In the genomic region with DNA sequence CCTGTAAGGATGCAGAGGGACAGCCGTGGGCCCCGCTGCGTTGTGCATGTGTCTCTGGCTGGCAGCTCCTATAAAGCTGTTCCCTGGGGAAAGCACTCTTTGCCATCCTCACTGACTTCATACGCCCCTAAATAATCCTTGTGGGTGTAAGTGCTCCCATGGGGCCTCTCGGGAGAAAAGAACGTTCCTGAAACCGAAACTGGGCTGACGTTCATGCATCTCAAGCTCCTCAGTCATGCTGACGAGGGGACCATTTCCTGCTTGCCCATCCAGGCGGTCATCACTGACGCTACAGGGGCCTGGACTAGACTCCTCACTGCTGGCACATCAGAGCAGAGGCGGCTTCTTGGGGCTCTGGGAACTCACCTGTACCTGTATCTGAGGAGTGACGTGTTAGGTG, we compare ENCODE assay signal across 1 cellular context.
TF ChIP-seq lines count a peak whose summit lies in the region.

No MANE protein-coding gene starts in this region.

TF ChIP-seq in GM12878, 131 proteins besides CTCF, POLR2A, EP300 and RAD21 (continued from another document and continues in another):
- TF ChIP-seq, protein P1, sequence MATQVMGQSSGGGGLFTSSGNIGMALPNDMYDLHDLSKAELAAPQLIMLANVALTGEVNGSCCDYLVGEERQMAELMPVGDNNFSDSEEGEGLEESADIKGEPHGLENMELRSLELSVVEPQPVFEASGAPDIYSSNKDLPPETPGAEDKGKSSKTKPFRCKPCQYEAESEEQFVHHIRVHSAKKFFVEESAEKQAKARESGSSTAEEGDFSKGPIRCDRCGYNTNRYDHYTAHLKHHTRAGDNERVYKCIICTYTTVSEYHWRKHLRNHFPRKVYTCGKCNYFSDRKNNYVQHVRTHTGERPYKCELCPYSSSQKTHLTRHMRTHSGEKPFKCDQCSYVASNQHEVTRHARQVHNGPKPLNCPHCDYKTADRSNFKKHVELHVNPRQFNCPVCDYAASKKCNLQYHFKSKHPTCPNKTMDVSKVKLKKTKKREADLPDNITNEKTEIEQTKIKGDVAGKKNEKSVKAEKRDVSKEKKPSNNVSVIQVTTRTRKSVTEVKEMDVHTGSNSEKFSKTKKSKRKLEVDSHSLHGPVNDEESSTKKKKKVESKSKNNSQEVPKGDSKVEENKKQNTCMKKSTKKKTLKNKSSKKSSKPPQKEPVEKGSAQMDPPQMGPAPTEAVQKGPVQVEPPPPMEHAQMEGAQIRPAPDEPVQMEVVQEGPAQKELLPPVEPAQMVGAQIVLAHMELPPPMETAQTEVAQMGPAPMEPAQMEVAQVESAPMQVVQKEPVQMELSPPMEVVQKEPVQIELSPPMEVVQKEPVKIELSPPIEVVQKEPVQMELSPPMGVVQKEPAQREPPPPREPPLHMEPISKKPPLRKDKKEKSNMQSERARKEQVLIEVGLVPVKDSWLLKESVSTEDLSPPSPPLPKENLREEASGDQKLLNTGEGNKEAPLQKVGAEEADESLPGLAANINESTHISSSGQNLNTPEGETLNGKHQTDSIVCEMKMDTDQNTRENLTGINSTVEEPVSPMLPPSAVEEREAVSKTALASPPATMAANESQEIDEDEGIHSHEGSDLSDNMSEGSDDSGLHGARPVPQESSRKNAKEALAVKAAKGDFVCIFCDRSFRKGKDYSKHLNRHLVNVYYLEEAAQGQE (IDR thresholded peaks at IDR 0.05; ENCODE audit: low read depth, low read length): no peak
- TF ChIP-seq, protein P2, sequence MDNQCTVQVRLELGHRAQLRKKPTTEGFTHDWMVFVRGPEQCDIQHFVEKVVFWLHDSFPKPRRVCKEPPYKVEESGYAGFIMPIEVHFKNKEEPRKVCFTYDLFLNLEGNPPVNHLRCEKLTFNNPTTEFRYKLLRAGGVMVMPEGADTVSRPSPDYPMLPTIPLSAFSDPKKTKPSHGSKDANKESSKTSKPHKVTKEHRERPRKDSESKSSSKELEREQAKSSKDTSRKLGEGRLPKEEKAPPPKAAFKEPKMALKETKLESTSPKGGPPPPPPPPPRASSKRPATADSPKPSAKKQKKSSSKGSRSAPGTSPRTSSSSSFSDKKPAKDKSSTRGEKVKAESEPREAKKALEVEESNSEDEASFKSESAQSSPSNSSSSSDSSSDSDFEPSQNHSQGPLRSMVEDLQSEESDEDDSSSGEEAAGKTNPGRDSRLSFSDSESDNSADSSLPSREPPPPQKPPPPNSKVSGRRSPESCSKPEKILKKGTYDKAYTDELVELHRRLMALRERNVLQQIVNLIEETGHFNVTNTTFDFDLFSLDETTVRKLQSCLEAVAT (IDR thresholded peaks at IDR 0.05): 0 out of 2 replicates have a peak, but pooled peaks have one; percentile 18
- TF ChIP-seq, protein P3, sequence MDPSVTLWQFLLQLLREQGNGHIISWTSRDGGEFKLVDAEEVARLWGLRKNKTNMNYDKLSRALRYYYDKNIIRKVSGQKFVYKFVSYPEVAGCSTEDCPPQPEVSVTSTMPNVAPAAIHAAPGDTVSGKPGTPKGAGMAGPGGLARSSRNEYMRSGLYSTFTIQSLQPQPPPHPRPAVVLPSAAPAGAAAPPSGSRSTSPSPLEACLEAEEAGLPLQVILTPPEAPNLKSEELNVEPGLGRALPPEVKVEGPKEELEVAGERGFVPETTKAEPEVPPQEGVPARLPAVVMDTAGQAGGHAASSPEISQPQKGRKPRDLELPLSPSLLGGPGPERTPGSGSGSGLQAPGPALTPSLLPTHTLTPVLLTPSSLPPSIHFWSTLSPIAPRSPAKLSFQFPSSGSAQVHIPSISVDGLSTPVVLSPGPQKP (IDR thresholded peaks at IDR 0.05; ENCODE audit: low read depth, low read length): no peak
- TF ChIP-seq ZNF24 (IDR thresholded peaks at IDR 0.05) (no peak), FOXK2 (IDR thresholded peaks at IDR 0.05) (no peak), DPF2 (IDR thresholded peaks at IDR 0.05) (peak; percentile 87), ZNF207 (IDR thresholded peaks at IDR 0.05; ENCODE audit: borderline replicate concordance) (no peak), SPI1 (IDR thresholded peaks at IDR 0.05; ENCODE audit: borderline replicate concordance, insufficient read depth, low read depth, low read length) (no peak), KLF5 (IDR thresholded peaks at IDR 0.05; ENCODE audit: partially characterized antibody) (peak; percentile 94), SUZ12 (IDR thresholded peaks at IDR 0.05; ENCODE audit: unreplicated experiment) (no peak), BHLHE40 (IDR thresholded peaks at IDR 0.05; ENCODE audit: borderline replicate concordance in 1 of 2, low read depth in 2 of 2, low read length in 1 of 2) (no peak; a peak in 1 of 4 replicates), STAT1 (conservative IDR thresholded peaks at IDR 0.05) (no peak), KDM1A (IDR thresholded peaks at IDR 0.05; ENCODE audit: borderline replicate concordance) (no peak), PML (IDR thresholded peaks at IDR 0.05; ENCODE audit: low read length) (no peak), ZBED1 (IDR thresholded peaks at IDR 0.05; ENCODE audit: borderline replicate concordance) (no peak; the same call in 1 of the 2 replicates), IKZF1 (conservative IDR thresholded peaks at IDR 0.05) (peak; percentile 94), ZNF622 (IDR thresholded peaks at IDR 0.05) (no peak), SIX5 (IDR thresholded peaks at IDR 0.05; ENCODE audit: low read depth, low read length, severe bottlenecking) (no peak), SIN3A (IDR thresholded peaks at IDR 0.05; ENCODE audit: low read depth, low read length) (no peak), RCOR1 (conservative IDR thresholded peaks at IDR 0.05; ENCODE audit: low read depth, low read length) (no peak), NR2F1 (conservative IDR thresholded peaks at IDR 0.05) (peak; percentile 34; the same call in 1 of the 2 replicates), HCFC1 (IDR thresholded peaks at IDR 0.05; ENCODE audit: low read length) (no peak), GABPA (IDR thresholded peaks at IDR 0.05; ENCODE audit: low read depth) (no peak), LARP7 (IDR thresholded peaks at IDR 0.05) (no peak), SP1 (IDR thresholded peaks at IDR 0.05; ENCODE audit: low read depth, low read length) (peak; percentile 68), BMI1 (IDR thresholded peaks at IDR 0.05; ENCODE audit: borderline replicate concordance) (peak; percentile 64; the same call in 1 of the 2 replicates), MTA2 (IDR thresholded peaks at IDR 0.05; ENCODE audit: low read depth) (peak; percentile 91), SMAD1 (IDR thresholded peaks at IDR 0.05; ENCODE audit: low read depth, partially characterized antibody) (no peak), PAX8 (IDR thresholded peaks at IDR 0.05) (no peak), GATAD2B (conservative IDR thresholded peaks at IDR 0.05; ENCODE audit: low read depth) (no peak; the same call in 1 of the 2 replicates), RELA (IDR thresholded peaks at IDR 0.05; ENCODE audit: borderline replicate concordance, partially characterized antibody) (peak; percentile 62), RBBP5 (conservative IDR thresholded peaks at IDR 0.05) (no peak), ESRRA (IDR thresholded peaks at IDR 0.05; ENCODE audit: low read length) (no peak), ZNF217 (IDR thresholded peaks at IDR 0.05) (no peak), MYB (IDR thresholded peaks at IDR 0.05; ENCODE audit: borderline replicate concordance, low read depth, low read length) (no peak), NR2C2 (IDR thresholded peaks at IDR 0.05; ENCODE audit: borderline replicate concordance, control insufficient read depth, insufficient read length, low read depth) (no peak), HDAC6 (IDR thresholded peaks at IDR 0.05; ENCODE audit: unreplicated experiment) (no peak), ZNF274 (IDR thresholded peaks at IDR 0.05; ENCODE audit: insufficient read depth, insufficient read length) (no peak)
- TF ChIP-seq, protein P4, sequence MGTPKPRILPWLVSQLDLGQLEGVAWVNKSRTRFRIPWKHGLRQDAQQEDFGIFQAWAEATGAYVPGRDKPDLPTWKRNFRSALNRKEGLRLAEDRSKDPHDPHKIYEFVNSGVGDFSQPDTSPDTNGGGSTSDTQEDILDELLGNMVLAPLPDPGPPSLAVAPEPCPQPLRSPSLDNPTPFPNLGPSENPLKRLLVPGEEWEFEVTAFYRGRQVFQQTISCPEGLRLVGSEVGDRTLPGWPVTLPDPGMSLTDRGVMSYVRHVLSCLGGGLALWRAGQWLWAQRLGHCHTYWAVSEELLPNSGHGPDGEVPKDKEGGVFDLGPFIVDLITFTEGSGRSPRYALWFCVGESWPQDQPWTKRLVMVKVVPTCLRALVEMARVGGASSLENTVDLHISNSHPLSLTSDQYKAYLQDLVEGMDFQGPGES (IDR thresholded peaks at IDR 0.05): no peak
- TF ChIP-seq, protein P5, sequence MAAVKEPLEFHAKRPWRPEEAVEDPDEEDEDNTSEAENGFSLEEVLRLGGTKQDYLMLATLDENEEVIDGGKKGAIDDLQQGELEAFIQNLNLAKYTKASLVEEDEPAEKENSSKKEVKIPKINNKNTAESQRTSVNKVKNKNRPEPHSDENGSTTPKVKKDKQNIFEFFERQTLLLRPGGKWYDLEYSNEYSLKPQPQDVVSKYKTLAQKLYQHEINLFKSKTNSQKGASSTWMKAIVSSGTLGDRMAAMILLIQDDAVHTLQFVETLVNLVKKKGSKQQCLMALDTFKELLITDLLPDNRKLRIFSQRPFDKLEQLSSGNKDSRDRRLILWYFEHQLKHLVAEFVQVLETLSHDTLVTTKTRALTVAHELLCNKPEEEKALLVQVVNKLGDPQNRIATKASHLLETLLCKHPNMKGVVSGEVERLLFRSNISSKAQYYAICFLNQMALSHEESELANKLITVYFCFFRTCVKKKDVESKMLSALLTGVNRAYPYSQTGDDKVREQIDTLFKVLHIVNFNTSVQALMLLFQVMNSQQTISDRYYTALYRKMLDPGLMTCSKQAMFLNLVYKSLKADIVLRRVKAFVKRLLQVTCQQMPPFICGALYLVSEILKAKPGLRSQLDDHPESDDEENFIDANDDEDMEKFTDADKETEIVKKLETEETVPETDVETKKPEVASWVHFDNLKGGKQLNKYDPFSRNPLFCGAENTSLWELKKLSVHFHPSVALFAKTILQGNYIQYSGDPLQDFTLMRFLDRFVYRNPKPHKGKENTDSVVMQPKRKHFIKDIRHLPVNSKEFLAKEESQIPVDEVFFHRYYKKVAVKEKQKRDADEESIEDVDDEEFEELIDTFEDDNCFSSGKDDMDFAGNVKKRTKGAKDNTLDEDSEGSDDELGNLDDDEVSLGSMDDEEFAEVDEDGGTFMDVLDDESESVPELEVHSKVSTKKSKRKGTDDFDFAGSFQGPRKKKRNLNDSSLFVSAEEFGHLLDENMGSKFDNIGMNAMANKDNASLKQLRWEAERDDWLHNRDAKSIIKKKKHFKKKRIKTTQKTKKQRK (IDR thresholded peaks at IDR 0.05; ENCODE audit: low read depth, low read length): no peak
- TF ChIP-seq, protein P6, sequence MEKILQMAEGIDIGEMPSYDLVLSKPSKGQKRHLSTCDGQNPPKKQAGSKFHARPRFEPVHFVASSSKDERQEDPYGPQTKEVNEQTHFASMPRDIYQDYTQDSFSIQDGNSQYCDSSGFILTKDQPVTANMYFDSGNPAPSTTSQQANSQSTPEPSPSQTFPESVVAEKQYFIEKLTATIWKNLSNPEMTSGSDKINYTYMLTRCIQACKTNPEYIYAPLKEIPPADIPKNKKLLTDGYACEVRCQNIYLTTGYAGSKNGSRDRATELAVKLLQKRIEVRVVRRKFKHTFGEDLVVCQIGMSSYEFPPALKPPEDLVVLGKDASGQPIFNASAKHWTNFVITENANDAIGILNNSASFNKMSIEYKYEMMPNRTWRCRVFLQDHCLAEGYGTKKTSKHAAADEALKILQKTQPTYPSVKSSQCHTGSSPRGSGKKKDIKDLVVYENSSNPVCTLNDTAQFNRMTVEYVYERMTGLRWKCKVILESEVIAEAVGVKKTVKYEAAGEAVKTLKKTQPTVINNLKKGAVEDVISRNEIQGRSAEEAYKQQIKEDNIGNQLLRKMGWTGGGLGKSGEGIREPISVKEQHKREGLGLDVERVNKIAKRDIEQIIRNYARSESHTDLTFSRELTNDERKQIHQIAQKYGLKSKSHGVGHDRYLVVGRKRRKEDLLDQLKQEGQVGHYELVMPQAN (conservative IDR thresholded peaks at IDR 0.05): no peak
- TF ChIP-seq, protein P7, sequence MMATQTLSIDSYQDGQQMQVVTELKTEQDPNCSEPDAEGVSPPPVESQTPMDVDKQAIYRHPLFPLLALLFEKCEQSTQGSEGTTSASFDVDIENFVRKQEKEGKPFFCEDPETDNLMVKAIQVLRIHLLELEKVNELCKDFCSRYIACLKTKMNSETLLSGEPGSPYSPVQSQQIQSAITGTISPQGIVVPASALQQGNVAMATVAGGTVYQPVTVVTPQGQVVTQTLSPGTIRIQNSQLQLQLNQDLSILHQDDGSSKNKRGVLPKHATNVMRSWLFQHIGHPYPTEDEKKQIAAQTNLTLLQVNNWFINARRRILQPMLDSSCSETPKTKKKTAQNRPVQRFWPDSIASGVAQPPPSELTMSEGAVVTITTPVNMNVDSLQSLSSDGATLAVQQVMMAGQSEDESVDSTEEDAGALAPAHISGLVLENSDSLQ (IDR thresholded peaks at IDR 0.05): no peak
- TF ChIP-seq, protein P8, sequence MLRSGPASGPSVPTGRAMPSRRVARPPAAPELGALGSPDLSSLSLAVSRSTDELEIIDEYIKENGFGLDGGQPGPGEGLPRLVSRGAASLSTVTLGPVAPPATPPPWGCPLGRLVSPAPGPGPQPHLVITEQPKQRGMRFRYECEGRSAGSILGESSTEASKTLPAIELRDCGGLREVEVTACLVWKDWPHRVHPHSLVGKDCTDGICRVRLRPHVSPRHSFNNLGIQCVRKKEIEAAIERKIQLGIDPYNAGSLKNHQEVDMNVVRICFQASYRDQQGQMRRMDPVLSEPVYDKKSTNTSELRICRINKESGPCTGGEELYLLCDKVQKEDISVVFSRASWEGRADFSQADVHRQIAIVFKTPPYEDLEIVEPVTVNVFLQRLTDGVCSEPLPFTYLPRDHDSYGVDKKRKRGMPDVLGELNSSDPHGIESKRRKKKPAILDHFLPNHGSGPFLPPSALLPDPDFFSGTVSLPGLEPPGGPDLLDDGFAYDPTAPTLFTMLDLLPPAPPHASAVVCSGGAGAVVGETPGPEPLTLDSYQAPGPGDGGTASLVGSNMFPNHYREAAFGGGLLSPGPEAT (IDR thresholded peaks at IDR 0.05; ENCODE audit: low read depth): peak; percentile 68; the same call in 1 of the 2 replicates
- TF ChIP-seq, protein P9, sequence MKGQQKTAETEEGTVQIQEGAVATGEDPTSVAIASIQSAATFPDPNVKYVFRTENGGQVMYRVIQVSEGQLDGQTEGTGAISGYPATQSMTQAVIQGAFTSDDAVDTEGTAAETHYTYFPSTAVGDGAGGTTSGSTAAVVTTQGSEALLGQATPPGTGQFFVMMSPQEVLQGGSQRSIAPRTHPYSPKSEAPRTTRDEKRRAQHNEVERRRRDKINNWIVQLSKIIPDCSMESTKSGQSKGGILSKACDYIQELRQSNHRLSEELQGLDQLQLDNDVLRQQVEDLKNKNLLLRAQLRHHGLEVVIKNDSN (IDR thresholded peaks at IDR 0.05; ENCODE audit: borderline replicate concordance, extremely low read length, insufficient read depth, low read depth, low read length): no peak
